In the genomic region with DNA sequence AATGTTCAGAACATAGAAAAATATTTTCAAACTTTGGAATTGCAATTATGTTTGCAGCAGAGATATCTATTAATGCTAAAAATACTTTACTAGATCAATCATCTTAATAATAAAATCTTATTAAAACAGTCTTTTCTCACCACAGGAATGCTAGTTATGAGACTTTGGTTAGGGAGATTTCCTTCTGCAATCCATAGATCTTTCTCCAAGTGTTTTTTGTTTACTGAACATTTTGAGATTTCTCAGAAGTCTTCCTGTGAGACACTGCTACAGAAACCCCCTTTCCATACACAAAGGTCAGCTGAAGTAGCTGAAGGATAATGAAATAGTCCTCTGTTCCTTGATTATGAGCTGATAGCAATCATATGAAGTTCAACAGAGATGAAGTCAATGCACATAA, we compare ENCODE assay signal across 1 cellular context.
TF ChIP-seq lines count a peak whose summit lies in the region.

No MANE protein-coding gene starts in this region.

TF ChIP-seq in SK-N-SH, 30 proteins besides CTCF, POLR2A, EP300 and RAD21 (continued from another document):
- TF ChIP-seq RFX5 (IDR thresholded peaks at IDR 0.05; ENCODE audit: low read length) (no peak), EZH2phosphoT487 (IDR thresholded peaks at IDR 0.05; ENCODE audit: borderline replicate concordance, low read depth) (no peak), MXI1 (IDR thresholded peaks at IDR 0.05; ENCODE audit: low read depth, low read length) (no peak), CHD2 (IDR thresholded peaks at IDR 0.05; ENCODE audit: low read length, partially characterized antibody) (no peak), NRF1 (IDR thresholded peaks at IDR 0.05; ENCODE audit: low read depth, low read length) (no peak), MEF2A (IDR thresholded peaks at IDR 0.05; ENCODE audit: borderline replicate concordance, low read depth) (peak; percentile 40; the same call in 1 of the 2 replicates), ELF1 (IDR thresholded peaks at IDR 0.05) (no peak), TEAD4 (IDR thresholded peaks at IDR 0.05; ENCODE audit: borderline replicate concordance, insufficient read depth) (peak; percentile 60; the same call in 1 of the 2 replicates), RCOR1 (IDR thresholded peaks at IDR 0.05; ENCODE audit: low read length) (no peak), TCF12 (IDR thresholded peaks at IDR 0.05) (peak; percentile 54), SMC3 (IDR thresholded peaks at IDR 0.05; ENCODE audit: low read depth, low read length) (no peak), NFIC (IDR thresholded peaks at IDR 0.05; ENCODE audit: borderline replicate concordance) (no peak; the same call in 1 of the 2 replicates)
- TF ChIP-seq, protein P1, sequence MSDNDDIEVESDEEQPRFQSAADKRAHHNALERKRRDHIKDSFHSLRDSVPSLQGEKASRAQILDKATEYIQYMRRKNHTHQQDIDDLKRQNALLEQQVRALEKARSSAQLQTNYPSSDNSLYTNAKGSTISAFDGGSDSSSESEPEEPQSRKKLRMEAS (IDR thresholded peaks at IDR 0.05; ENCODE audit: low read depth) = no peak
- TF ChIP-seq, protein P2, sequence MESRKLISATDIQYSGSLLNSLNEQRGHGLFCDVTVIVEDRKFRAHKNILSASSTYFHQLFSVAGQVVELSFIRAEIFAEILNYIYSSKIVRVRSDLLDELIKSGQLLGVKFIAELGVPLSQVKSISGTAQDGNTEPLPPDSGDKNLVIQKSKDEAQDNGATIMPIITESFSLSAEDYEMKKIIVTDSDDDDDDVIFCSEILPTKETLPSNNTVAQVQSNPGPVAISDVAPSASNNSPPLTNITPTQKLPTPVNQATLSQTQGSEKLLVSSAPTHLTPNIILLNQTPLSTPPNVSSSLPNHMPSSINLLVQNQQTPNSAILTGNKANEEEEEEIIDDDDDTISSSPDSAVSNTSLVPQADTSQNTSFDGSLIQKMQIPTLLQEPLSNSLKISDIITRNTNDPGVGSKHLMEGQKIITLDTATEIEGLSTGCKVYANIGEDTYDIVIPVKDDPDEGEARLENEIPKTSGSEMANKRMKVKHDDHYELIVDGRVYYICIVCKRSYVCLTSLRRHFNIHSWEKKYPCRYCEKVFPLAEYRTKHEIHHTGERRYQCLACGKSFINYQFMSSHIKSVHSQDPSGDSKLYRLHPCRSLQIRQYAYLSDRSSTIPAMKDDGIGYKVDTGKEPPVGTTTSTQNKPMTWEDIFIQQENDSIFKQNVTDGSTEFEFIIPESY (IDR thresholded peaks at IDR 0.05; ENCODE audit: borderline replicate concordance, low read depth) = no peak
- TF ChIP-seq, protein P3, sequence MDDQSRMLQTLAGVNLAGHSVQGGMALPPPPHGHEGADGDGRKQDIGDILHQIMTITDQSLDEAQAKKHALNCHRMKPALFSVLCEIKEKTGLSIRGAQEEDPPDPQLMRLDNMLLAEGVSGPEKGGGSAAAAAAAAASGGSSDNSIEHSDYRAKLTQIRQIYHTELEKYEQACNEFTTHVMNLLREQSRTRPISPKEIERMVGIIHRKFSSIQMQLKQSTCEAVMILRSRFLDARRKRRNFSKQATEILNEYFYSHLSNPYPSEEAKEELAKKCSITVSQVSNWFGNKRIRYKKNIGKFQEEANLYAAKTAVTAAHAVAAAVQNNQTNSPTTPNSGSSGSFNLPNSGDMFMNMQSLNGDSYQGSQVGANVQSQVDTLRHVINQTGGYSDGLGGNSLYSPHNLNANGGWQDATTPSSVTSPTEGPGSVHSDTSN (IDR thresholded peaks at IDR 0.05) = peak; percentile 36; the same call in 1 of the 2 replicates
- TF ChIP-seq, protein P4, sequence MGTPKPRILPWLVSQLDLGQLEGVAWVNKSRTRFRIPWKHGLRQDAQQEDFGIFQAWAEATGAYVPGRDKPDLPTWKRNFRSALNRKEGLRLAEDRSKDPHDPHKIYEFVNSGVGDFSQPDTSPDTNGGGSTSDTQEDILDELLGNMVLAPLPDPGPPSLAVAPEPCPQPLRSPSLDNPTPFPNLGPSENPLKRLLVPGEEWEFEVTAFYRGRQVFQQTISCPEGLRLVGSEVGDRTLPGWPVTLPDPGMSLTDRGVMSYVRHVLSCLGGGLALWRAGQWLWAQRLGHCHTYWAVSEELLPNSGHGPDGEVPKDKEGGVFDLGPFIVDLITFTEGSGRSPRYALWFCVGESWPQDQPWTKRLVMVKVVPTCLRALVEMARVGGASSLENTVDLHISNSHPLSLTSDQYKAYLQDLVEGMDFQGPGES (IDR thresholded peaks at IDR 0.05; ENCODE audit: low read depth, low read length) = no peak
- TF ChIP-seq, protein P5, sequence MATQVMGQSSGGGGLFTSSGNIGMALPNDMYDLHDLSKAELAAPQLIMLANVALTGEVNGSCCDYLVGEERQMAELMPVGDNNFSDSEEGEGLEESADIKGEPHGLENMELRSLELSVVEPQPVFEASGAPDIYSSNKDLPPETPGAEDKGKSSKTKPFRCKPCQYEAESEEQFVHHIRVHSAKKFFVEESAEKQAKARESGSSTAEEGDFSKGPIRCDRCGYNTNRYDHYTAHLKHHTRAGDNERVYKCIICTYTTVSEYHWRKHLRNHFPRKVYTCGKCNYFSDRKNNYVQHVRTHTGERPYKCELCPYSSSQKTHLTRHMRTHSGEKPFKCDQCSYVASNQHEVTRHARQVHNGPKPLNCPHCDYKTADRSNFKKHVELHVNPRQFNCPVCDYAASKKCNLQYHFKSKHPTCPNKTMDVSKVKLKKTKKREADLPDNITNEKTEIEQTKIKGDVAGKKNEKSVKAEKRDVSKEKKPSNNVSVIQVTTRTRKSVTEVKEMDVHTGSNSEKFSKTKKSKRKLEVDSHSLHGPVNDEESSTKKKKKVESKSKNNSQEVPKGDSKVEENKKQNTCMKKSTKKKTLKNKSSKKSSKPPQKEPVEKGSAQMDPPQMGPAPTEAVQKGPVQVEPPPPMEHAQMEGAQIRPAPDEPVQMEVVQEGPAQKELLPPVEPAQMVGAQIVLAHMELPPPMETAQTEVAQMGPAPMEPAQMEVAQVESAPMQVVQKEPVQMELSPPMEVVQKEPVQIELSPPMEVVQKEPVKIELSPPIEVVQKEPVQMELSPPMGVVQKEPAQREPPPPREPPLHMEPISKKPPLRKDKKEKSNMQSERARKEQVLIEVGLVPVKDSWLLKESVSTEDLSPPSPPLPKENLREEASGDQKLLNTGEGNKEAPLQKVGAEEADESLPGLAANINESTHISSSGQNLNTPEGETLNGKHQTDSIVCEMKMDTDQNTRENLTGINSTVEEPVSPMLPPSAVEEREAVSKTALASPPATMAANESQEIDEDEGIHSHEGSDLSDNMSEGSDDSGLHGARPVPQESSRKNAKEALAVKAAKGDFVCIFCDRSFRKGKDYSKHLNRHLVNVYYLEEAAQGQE (IDR thresholded peaks at IDR 0.05; ENCODE audit: low read depth, low read length) = no peak
TF ChIP-seq in SK-N-SH: peak in this region for 4.
